Comparison of ENCODE assay signal across 27 cellular contexts in the genomic region with DNA sequence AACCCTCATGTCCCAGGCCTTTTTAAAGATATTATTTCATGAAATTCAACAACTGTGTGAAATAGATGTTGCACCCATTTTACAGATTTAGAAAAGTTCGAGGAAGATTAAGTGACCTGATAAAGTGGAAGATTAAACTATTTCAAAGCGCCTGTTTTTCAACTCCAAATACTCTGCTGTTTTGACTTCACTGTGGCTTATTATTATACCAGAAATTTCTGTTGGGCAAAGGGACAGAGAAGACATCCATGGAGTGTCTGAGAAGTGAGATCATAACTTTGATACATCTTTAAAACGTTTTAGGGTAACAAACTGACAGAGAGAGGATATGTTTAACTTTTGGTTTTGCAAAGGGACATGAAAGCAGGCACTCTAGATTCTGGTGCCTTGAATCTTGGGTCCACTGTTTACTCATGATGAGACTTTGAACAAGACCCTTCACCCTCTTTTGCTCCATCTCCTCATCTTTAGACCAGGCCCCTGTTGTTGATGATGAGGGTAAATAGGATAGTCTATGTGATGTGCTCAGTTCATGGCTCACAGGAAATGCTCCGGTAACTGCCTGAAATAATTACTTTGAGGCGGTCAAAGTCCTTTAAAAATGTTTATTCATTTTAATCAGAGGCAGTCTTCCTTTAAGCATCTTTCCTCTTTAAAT.
"Had no signal": no experiment of that assay in that cellular context is flagged by ENCODE, and none has a peak within 500 bp of the region (broad histone marks: within the 10 kb centered on the region; RNA-seq: fewer than 3 reads in every experiment).

No MANE protein-coding gene starts in this region.

- H3K4me3 ChIP-seq: stomach, suprapubic skin, testis, thoracic aorta, thyroid gland, tibial artery, tibial nerve, transverse colon, upper lobe of left lung, upper lobe of right lung, uterus, vagina had no signal

- H3K9me3 ChIP-seq: suprapubic skin, testis, thoracic aorta, thyroid gland, tibial artery, tibial nerve, transverse colon, upper lobe of right lung, uterus, vagina had no signal

- H3K4me1 ChIP-seq: stomach, suprapubic skin, testis, thyroid gland, tibial artery, tibial nerve, transverse colon, upper lobe of left lung, upper lobe of right lung, uterus, vagina had no signal

- FAIRE-seq: urothelium cell line had no signal

- H3K36me3 ChIP-seq: stomach, suprapubic skin, thoracic aorta, thyroid gland, tibial artery, tibial nerve, transverse colon, upper lobe of left lung, upper lobe of right lung, uterus, vagina had no signal

- DNase-seq: stimulated activated CD4-positive, alpha-beta T cell treated with anti-CD3 and anti-CD28 coated beads, Interleukin-2, amount 100 ng/mL, for 48 hours; stimulated activated CD4-positive, alpha-beta T cell treated with anti-CD3 and anti-CD28 coated beads, Interleukin-4, amount 100 ng/mL, for 1 hour; stimulated activated CD4-positive, alpha-beta T cell treated with anti-CD3 and anti-CD28 coated beads, Interleukin-4, amount 100 ng/mL, for 24 hours; stimulated activated CD4-positive, alpha-beta T cell treated with anti-CD3 and anti-CD28 coated beads, Interleukin-4, amount 100 ng/mL, for 4 hours; stimulated activated CD8-positive, alpha-beta memory T cell treated with anti-CD3 and anti-CD28 coated beads, Interleukin-4, amount 100 ng/mL, for 48 hours; stimulated activated naive B cell treated with anti-CD40 and anti-IgM and Interleukin-4, amounts not matched to agents 10 μg/mL and 1 μg/mL and 100 μg/mL, for 72 hours; stimulated activated naive CD4-positive, alpha-beta T cell; stimulated activated naive CD4-positive, alpha-beta T cell treated with Interleukin-2 at 50 U/mL for 16 hours; stimulated activated naive CD8-positive, alpha-beta T cell treated with anti-CD3 and anti-CD28 coated beads, Interleukin-15, amount 100 ng/mL, for 72 hours; stimulated activated naive CD8-positive, alpha-beta T cell treated with anti-CD3 and anti-CD28 coated beads, Interleukin-15, Interleukin-2, amounts not matched to agents 100 U/mL and 50 U/mL, for 24 hours; stomach; substantia nigra; testis; thyroid gland; tibial artery; transverse colon; trophoblast cell; upper lobe of left lung; upper lobe of right lung; uterus had no signal

- ATAC-seq: stimulated activated effector memory CD8-positive, alpha-beta T cell treated with anti-CD3 and anti-CD28 coated beads, Interleukin-12 subunit alpha, Interleukin-12 subunit beta, amount 100 ng/mL, for 72 hours; stimulated activated memory B cell treated with anti-CD40 and anti-IgM and Interleukin-4, amounts not matched to agents 10 μg/mL and 1 μg/mL and 100 μg/mL, for 72 hours; stimulated activated naive B cell treated with anti-CD40 and anti-IgM and Interleukin-4, amounts not matched to agents 10 μg/mL and 1 μg/mL and 100 μg/mL, for 72 hours; stimulated activated naive CD8-positive, alpha-beta T cell treated with anti-CD3 and anti-CD28 coated beads, Interleukin-15, amount 100 ng/mL, for 72 hours; stimulated activated naive CD8-positive, alpha-beta T cell treated with anti-CD3 and anti-CD28 coated beads, Interleukin-15, Interleukin-2, amounts not matched to agents 100 U/mL and 50 U/mL, for 24 hours; upper lobe of right lung had no signal

- H3K27ac ChIP-seq: stomach, suprapubic skin, testis, thoracic aorta, thyroid gland, tibial artery, tibial nerve, transverse colon, upper lobe of left lung, upper lobe of right lung, uterus, vagina had no signal

- H3K27me3 ChIP-seq: stomach, suprapubic skin, testis, thyroid gland, tibial artery, tibial nerve, transverse colon, upper lobe of left lung, upper lobe of right lung, uterus, vagina had no signal
